ENCODE assay signal across 18 cellular contexts in genomic region chr7:98877146-98877545, GRCh38. TPM values are rescaled to one million over a fixed set of nuclear protein-coding genes. Genes with fewer than 3 reads are reported as not detected.
DNase-seq lines count a peak whose midpoint lies in the region; ATAC-seq and TF ChIP-seq lines count a peak whose summit lies in the region.
"Had no signal": no experiment of that assay in that cellular context is flagged by ENCODE, and none has a peak within 500 bp of the region (broad histone marks: within the 10 kb centered on the region; RNA-seq: fewer than 3 reads in every experiment).

No MANE protein-coding gene starts in this region.

- 57 to 74% methylated on average over 6 of the region's 6 CpGs for WGBS in testis, 2 donors

- H3K27ac ChIP-seq in testis = peak overlapping the region; percentile 21 to 83

- ATAC-seq in activated CD8-positive, alpha-beta T cell treated with anti-CD3 and anti-CD28 coated beads, Interleukin-2, amount 10 ng/mL, durations not matched to agents 7 days and 5 days = no peak
- ATAC-seq in GM18873 (IDR thresholded peaks at IDR 0.05; ENCODE audit: low FRiP score, unreplicated experiment) = no peak

- peaks cover 9% of the 10 kb centered on the region for H3K36me3 Mint-ChIP-seq in activated naive CD4-positive, alpha-beta T cell treated with anti-CD3 and anti-CD28 coated beads for 36 hours (ENCODE audit: low read depth)
- peaks cover 12% of the 10 kb centered on the region for H3K36me3 Mint-ChIP-seq in activated CD8-positive, alpha-beta T cell treated with anti-CD3 and anti-CD28 coated beads, Interleukin-2, amount 10 ng/mL, durations not matched to agents 7 days and 5 days (ENCODE audit: low read depth)
- H3K36me3 Mint-ChIP-seq in mesothelial cell of epicardium = peaks cover 7% of the 10 kb centered on the region

- H3K27me3 Mint-ChIP-seq in activated naive CD4-positive, alpha-beta T cell treated with anti-CD3 and anti-CD28 coated beads for 36 hours (ENCODE audit: low read depth) = no peaks in the 10 kb centered on the region
- H3K27me3 Mint-ChIP-seq in activated CD8-positive, alpha-beta T cell treated with anti-CD3 and anti-CD28 coated beads, Interleukin-2, amount 10 ng/mL, durations not matched to agents 7 days and 5 days (ENCODE audit: low read depth) = peaks cover 2% of the 10 kb centered on the region
- H3K27me3 Mint-ChIP-seq in mesothelial cell of epicardium (ENCODE audit: low read depth) = no peaks in the 10 kb centered on the region

- H3K4me3 Mint-ChIP-seq in activated naive CD4-positive, alpha-beta T cell treated with anti-CD3 and anti-CD28 coated beads for 36 hours = peak overlapping the region; percentile 41
- H3K4me3 Mint-ChIP-seq in activated CD8-positive, alpha-beta T cell treated with anti-CD3 and anti-CD28 coated beads, Interleukin-2, amount 10 ng/mL, durations not matched to agents 7 days and 5 days = peak overlapping the region; percentile 49
- H3K4me3 Mint-ChIP-seq in mesothelial cell of epicardium = peak overlapping the region; percentile 66

- no peaks in the 10 kb centered on the region for H3K27me3 ChIP-seq in testis
- H3K27me3 ChIP-seq: dorsolateral prefrontal cortex, uterus had no signal

- no peak for TF ChIP-seq POLR2A in testis (IDR thresholded peaks at IDR 0.05)

- no peaks in the 10 kb centered on the region for H3K9me3 Mint-ChIP-seq in activated naive CD4-positive, alpha-beta T cell treated with anti-CD3 and anti-CD28 coated beads for 36 hours
- H3K9me3 Mint-ChIP-seq in activated CD8-positive, alpha-beta T cell treated with anti-CD3 and anti-CD28 coated beads, Interleukin-2, amount 10 ng/mL, durations not matched to agents 7 days and 5 days (ENCODE audit: insufficient read depth) = no peaks in the 10 kb centered on the region
- H3K9me3 Mint-ChIP-seq in mesothelial cell of epicardium = no peaks in the 10 kb centered on the region
- H3K9me3 Mint-ChIP-seq: stimulated activated naive CD8-positive, alpha-beta T cell treated with anti-CD3 and anti-CD28 coated beads, Interleukin-15, Interleukin-2, amounts not matched to agents 100 ng/mL and 50 ng/mL, for 24 hours had no signal

- peaks cover 21% of the 10 kb centered on the region for H3K4me1 ChIP-seq in testis

- TF ChIP-seq CTCF in mesothelial cell of epicardium (IDR thresholded peaks at IDR 0.05; ENCODE audit: unreplicated experiment) (no peak), testis (IDR thresholded peaks at IDR 0.05) (no peak)

- H3K4me3 ChIP-seq in testis = no peak overlapping the region

- H3K4me1 Mint-ChIP-seq in activated naive CD4-positive, alpha-beta T cell treated with anti-CD3 and anti-CD28 coated beads for 36 hours (ENCODE audit: low read depth) = peaks cover 25% of the 10 kb centered on the region
- H3K4me1 Mint-ChIP-seq in activated CD8-positive, alpha-beta T cell treated with anti-CD3 and anti-CD28 coated beads, Interleukin-2, amount 10 ng/mL, durations not matched to agents 7 days and 5 days (ENCODE audit: low read depth) = peaks cover 13% of the 10 kb centered on the region
- peaks cover 15% of the 10 kb centered on the region for H3K4me1 Mint-ChIP-seq in mesothelial cell of epicardium

- no peaks in the 10 kb centered on the region for H3K9me3 ChIP-seq in testis
- H3K9me3 ChIP-seq: heart right ventricle, uterus had no signal

- intact Hi-C loops in activated naive CD4-positive, alpha-beta T cell treated with anti-CD3 and anti-CD28 coated beads for 36 hours (cut with micrococcal nuclease) = loop anchor here (5.0 kb wide), 1 partner anchor 905 kb away; no protein-coding TSS in a partner anchor
- intact Hi-C loops in testis (cut with DNase I; ENCODE audit: low total_unique reads) = no loop called here

- H3K27ac Mint-ChIP-seq in activated naive CD4-positive, alpha-beta T cell treated with anti-CD3 and anti-CD28 coated beads for 36 hours = no peak overlapping the region
- peak overlapping the region; percentile 34 for H3K27ac Mint-ChIP-seq in activated CD8-positive, alpha-beta T cell treated with anti-CD3 and anti-CD28 coated beads, Interleukin-2, amount 10 ng/mL, durations not matched to agents 7 days and 5 days
- H3K27ac Mint-ChIP-seq in mesothelial cell of epicardium = peak overlapping the region; percentile 75
- H3K27ac Mint-ChIP-seq: stimulated activated naive CD8-positive, alpha-beta T cell treated with anti-CD3 and anti-CD28 coated beads, Interleukin-15, Interleukin-2, amounts not matched to agents 100 ng/mL and 50 ng/mL, for 24 hours had no signal

- CTCF ChIA-PET in activated naive CD4-positive, alpha-beta T cell treated with anti-CD3 and anti-CD28 coated beads for 36 hours (lab: Charles Lee) = no interaction called here
- CTCF ChIA-PET in activated CD8-positive, alpha-beta T cell treated with anti-CD3 and anti-CD28 coated beads, Interleukin-2, amount 10 ng/mL, durations not matched to agents 7 days and 5 days (lab: Charles Lee) = interaction anchor here (1.0 kb wide), 1 partner anchor 14 kb away, joined by 3 read pairs; no protein-coding TSS in a partner anchor

- POLR2A ChIA-PET in activated CD8-positive, alpha-beta T cell treated with anti-CD3 and anti-CD28 coated beads, Interleukin-2, amount 10 ng/mL, durations not matched to agents 7 days and 5 days (lab: Charles Lee) = no interaction called here

- no peak for DNase-seq in activated naive CD4-positive, alpha-beta T cell treated with anti-CD3 and anti-CD28 coated beads for 36 hours
- DNase-seq in activated naive CD4-positive, alpha-beta T cell treated with anti-CD3 and anti-CD28 coated beads, Interleukin-2, amount 50 U/mL, for 16 hours = no peak
- no peak for DNase-seq in activated CD8-positive, alpha-beta T cell treated with anti-CD3 and anti-CD28 coated beads, Interleukin-2, amount 10 ng/mL, durations not matched to agents 7 days and 5 days
- DNase-seq in mesothelial cell of epicardium (ENCODE audit: low spot score in 2 of 2, unreplicated experiment in 2 of 2) (no peak), testis (no peak), AG08396 (ENCODE audit: low spot score) (no peak)
- no peak for DNase-seq in activated CD8-positive, alpha-beta memory T cell treated with anti-CD3 and anti-CD28 coated beads, Interleukin-2, amount 50 U/mL, for 48 hours
- DNase-seq: activated CD4-positive, CD25-positive, alpha-beta regulatory T cell; dorsolateral prefrontal cortex; heart right ventricle; KBM-7; kidney; NCI-H1048; NCI-H2107; NCI-H526 treated with DMSO at 0.1 percent for 48 hours; uterus had no signal

- peaks cover 6% of the 10 kb centered on the region for H3K36me3 ChIP-seq in testis (ENCODE audit: low read depth, missing control alignments)
- H3K36me3 ChIP-seq: uterus had no signal

RNA-seq across cellular contexts. Expression of gene TRRAP, which starts 1.2 kb away (rescaled TPM):
- total RNA-seq in activated naive CD4-positive, alpha-beta T cell treated with anti-CD3 and anti-CD28 coated beads for 36 hours = 10 to 100 TPM; 33.5 to 37.4 TPM
- total RNA-seq in activated CD8-positive, alpha-beta T cell treated with anti-CD3 and anti-CD28 coated beads, Interleukin-2, amount 10 ng/mL, durations not matched to agents 7 days and 5 days = 10 to 100 TPM; 61.0 to 64.5 TPM
- total RNA-seq in mesothelial cell of epicardium (71.0 to 82.9 TPM (median 71.6 TPM) in 3 replicates), testis (100 to 1,000 TPM; 119 to 120 TPM)
- polyA plus RNA-seq in testis (ENCODE audit: insufficient read depth, low read depth, low replicate concordance) = 45.6 TPM

RNA-seq across cellular contexts. Expression of gene TMEM130, which starts 7.3 kb away (rescaled TPM):
- under 1 TPM in 1 of 2 experiments, not detected in 1; 0.10 TPM for total RNA-seq in activated naive CD4-positive, alpha-beta T cell treated with anti-CD3 and anti-CD28 coated beads for 36 hours
- not detected for total RNA-seq in activated CD8-positive, alpha-beta T cell treated with anti-CD3 and anti-CD28 coated beads, Interleukin-2, amount 10 ng/mL, durations not matched to agents 7 days and 5 days
- total RNA-seq in mesothelial cell of epicardium = 11.5 to 15.1 TPM (median 12.5 TPM) in 3 replicates
- 100 to 1,000 TPM in 1 of 2 donors, 10 to 100 TPM in 1; 84.6 to 106 TPM for total RNA-seq in testis
- 131 TPM for polyA plus RNA-seq in testis (ENCODE audit: insufficient read depth, low read depth, low replicate concordance)

Comparison
In these comparisons a context has a peak if more than half of its experiments do, and no peak if none do; other contexts are left out.
1. RNA of gene TMEM130, which starts 7.3 kb away (total RNA-seq): 84.6 to 106 TPM in testis and 11.5 to 15.1 TPM in mesothelial cell of epicardium; 0.10 TPM in activated naive CD4-positive, alpha-beta T cell treated with anti-CD3 and anti-CD28 coated beads for 36 hours and not detected in activated CD8-positive, alpha-beta T cell treated with anti-CD3 and anti-CD28 coated beads, Interleukin-2, amount 10 ng/mL, durations not matched to agents 7 days and 5 days; every median in the first group is over 10 times any median in the second.
2. Peak in every context shown above with its lines, with median percentiles within 50 percentile points of each other: H3K4me3 Mint-ChIP-seq.